In genomic region chr9:116673375-116673774, GRCh38 we compare ENCODE assay signal across 17 cellular contexts. TPM values are rescaled to one million over a fixed set of nuclear protein-coding genes. Genes with fewer than 3 reads are reported as not detected.
A peak's percentile ranks its signal among the peaks of the same experiment; 100 is the strongest.
DNase-seq lines count a peak whose midpoint lies in the region; ATAC-seq, FAIRE-seq and TF ChIP-seq lines count a peak whose summit lies in the region.
"Had no signal": no experiment of that assay in that cellular context is flagged by ENCODE, and none has a peak within 500 bp of the region (broad histone marks: within the 10 kb centered on the region; RNA-seq: fewer than 3 reads in every experiment).

No MANE protein-coding gene starts in this region.

- no peaks in the 10 kb centered on the region for H3K9me2 ChIP-seq in SK-N-SH

- TF ChIP-seq CTCF in SK-N-SH (IDR thresholded peaks at IDR 0.05) (no peak), endodermal cell (conservative IDR thresholded peaks at IDR 0.05) (no peak)

- no peaks in the 10 kb centered on the region for H3K27me3 Mint-ChIP-seq in endodermal cell (ENCODE audit: insufficient read depth)
- peaks cover 2% of the 10 kb centered on the region for H3K27me3 Mint-ChIP-seq in activated CD4-positive, alpha-beta T cell treated with anti-CD3 and anti-CD28 coated beads, Interleukin-2, amount 10 ng/mL, durations not matched to agents 24 days and 14 days

- H3K36me3 ChIP-seq in HAP-1 (replicated peaks), result no peaks in the 10 kb centered on the region
- no peaks in the 10 kb centered on the region for H3K36me3 ChIP-seq in SK-N-SH (replicated peaks in 1 of 2; ENCODE audit: control insufficient read depth in 1 of 2, insufficient read depth in 2 of 2, low read length in 1 of 2)
- peaks cover 21% of the 10 kb centered on the region for H3K36me3 ChIP-seq in endodermal cell (ENCODE audit: control insufficient read depth, insufficient read depth, low read length)

- H3K4me3 Mint-ChIP-seq in endodermal cell, result no peak overlapping the region
- no peak overlapping the region for H3K4me3 Mint-ChIP-seq in activated CD4-positive, alpha-beta T cell treated with anti-CD3 and anti-CD28 coated beads, Interleukin-2, amount 10 ng/mL, durations not matched to agents 24 days and 14 days
- H3K4me3 Mint-ChIP-seq: CD14-positive monocyte; CD8-positive, alpha-beta T cell; GM23338 had no signal

- H2AFZ ChIP-seq in SK-N-SH (ENCODE audit: low read depth), result no peak overlapping the region
- H2AFZ ChIP-seq: GM23338 had no signal

- no peaks in the 10 kb centered on the region for H3K4me1 Mint-ChIP-seq in endodermal cell
- H3K4me1 Mint-ChIP-seq in activated CD4-positive, alpha-beta T cell treated with anti-CD3 and anti-CD28 coated beads, Interleukin-2, amount 10 ng/mL, durations not matched to agents 24 days and 14 days, result no peaks in the 10 kb centered on the region
- H3K4me1 Mint-ChIP-seq: CD14-positive monocyte, GM23338 had no signal

- TF ChIP-seq RAD21 in SK-N-SH (IDR thresholded peaks at IDR 0.05; ENCODE audit: low read length), result no peak

- CTCF ChIA-PET in SK-N-SH (lab: Yijun Ruan, JAX), result interaction anchor here (0.6 kb wide), 1 partner anchor 64 kb away, joined by 3 read pairs; no protein-coding TSS in a partner anchor

- H3K4me2 ChIP-seq in SK-N-SH, result no peak overlapping the region
- H3K4me2 ChIP-seq: GM23338 had no signal

- H3K79me2 ChIP-seq in SK-N-SH (ENCODE audit: insufficient read depth), result no peaks in the 10 kb centered on the region

- in situ Hi-C loops in HAP-1 (cut with MboI; ENCODE audit: low sequenced_read_pairs), result loop anchor here (25.0 kb wide), 1 partner anchor 511 kb away; the partner anchor contains the start of gene PAPPA

- H4K20me1 ChIP-seq in SK-N-SH (ENCODE audit: insufficient read depth), result no peaks in the 10 kb centered on the region

- no peak for ATAC-seq in GM18520 (IDR thresholded peaks at IDR 0.05; ENCODE audit: unreplicated experiment)
- ATAC-seq: CD8-positive, alpha-beta T cell; GM23338; HepG2 had no signal

- H3K9me3 ChIP-seq in HAP-1, result no peaks in the 10 kb centered on the region; the same call in 1 of the 2 replicates
- H3K9me3 ChIP-seq in SK-N-SH, result no peaks in the 10 kb centered on the region; the same call in 1 of the 2 replicates
- peaks cover 82% of the 10 kb centered on the region for H3K9me3 ChIP-seq in endodermal cell (ENCODE audit: control insufficient read depth, low read length)

- H3K4me1 ChIP-seq in HAP-1, result peaks cover 25% of the 10 kb centered on the region
- H3K4me1 ChIP-seq in SK-N-SH (ENCODE audit: control insufficient read depth in 1 of 2, insufficient read depth in 2 of 2, low read depth in 1 of 2, low read length in 1 of 2), result no peaks in the 10 kb centered on the region
- peaks cover 3% of the 10 kb centered on the region for H3K4me1 ChIP-seq in endodermal cell (ENCODE audit: control insufficient read depth, insufficient read depth, low read length)

- H3K4me3 ChIP-seq in HAP-1, result no peak overlapping the region
- no peak overlapping the region for H3K4me3 ChIP-seq in SK-N-SH (ENCODE audit: low read depth in 2 of 2, low read length in 1 of 2)
- H3K4me3 ChIP-seq in endodermal cell (ENCODE audit: low read length), result peak overlapping the region; percentile 60
- H3K4me3 ChIP-seq: GM23338 had no signal

- no peak overlapping the region for H3K27ac Mint-ChIP-seq in endodermal cell
- no peak overlapping the region for H3K27ac Mint-ChIP-seq in activated CD4-positive, alpha-beta T cell treated with anti-CD3 and anti-CD28 coated beads, Interleukin-2, amount 10 ng/mL, durations not matched to agents 24 days and 14 days
- H3K27ac Mint-ChIP-seq: CD14-positive monocyte; CD8-positive, alpha-beta T cell; GM23338 had no signal

- peak; percentile 34 to 50 for DNase-seq in HAP-1 (ENCODE audit: low spot score in 2 of 2)
- DNase-seq in SK-N-SH, result no peak
- no peak for DNase-seq in endodermal cell
- DNase-seq in GM19239 (ENCODE audit: insufficient read length, low spot score), result no peak
- no peak for DNase-seq in NCI-H82 (lab: John Stamatoyannopoulos, UW)
- no peak for DNase-seq in activated CD4-positive, alpha-beta T cell treated with anti-CD3 and anti-CD28 coated beads, Interleukin-2, amount 10 ng/mL, durations not matched to agents 24 days and 14 days
- DNase-seq: CD8-positive, alpha-beta T cell; COR-L47; DND-41; H7 had no signal

- H3K9me3 Mint-ChIP-seq in endodermal cell, result peaks cover 51% of the 10 kb centered on the region
- H3K9me3 Mint-ChIP-seq in activated CD4-positive, alpha-beta T cell treated with anti-CD3 and anti-CD28 coated beads, Interleukin-2, amount 10 ng/mL, durations not matched to agents 24 days and 14 days, result peaks cover 13% of the 10 kb centered on the region

- H3K36me3 Mint-ChIP-seq in endodermal cell (ENCODE audit: low read depth), result peaks cover 29% of the 10 kb centered on the region
- no peaks in the 10 kb centered on the region for H3K36me3 Mint-ChIP-seq in activated CD4-positive, alpha-beta T cell treated with anti-CD3 and anti-CD28 coated beads, Interleukin-2, amount 10 ng/mL, durations not matched to agents 24 days and 14 days (ENCODE audit: low read depth)
- H3K36me3 Mint-ChIP-seq: CD14-positive monocyte had no signal

- no peak overlapping the region for H3K9ac ChIP-seq in SK-N-SH
- H3K9ac ChIP-seq in endodermal cell (ENCODE audit: extremely low read depth, low read length, poor library complexity, severe bottlenecking), result no peak overlapping the region

- TF ChIP-seq EP300 in SK-N-SH (IDR thresholded peaks at IDR 0.05; ENCODE audit: borderline replicate concordance in 1 of 2, low read depth in 1 of 2, low read length in 1 of 2), result no peak

- FAIRE-seq in GM19239 (lab: Jason Lieb, UNC), result no peak
- FAIRE-seq: A204.1, D721Med, HepG2, HTR-8/SVneo had no signal

- H3K27me3 ChIP-seq in HAP-1 (ENCODE audit: low read depth) (no peaks in the 10 kb centered on the region), SK-N-SH (ENCODE audit: insufficient read depth) (no peaks in the 10 kb centered on the region), endodermal cell (ENCODE audit: control insufficient read depth, insufficient read depth, low read length, poor library complexity, severe bottlenecking) (no peaks in the 10 kb centered on the region)

- POLR2A ChIA-PET in SK-N-SH (lab: Yijun Ruan, JAX), result no interaction called here

- WGBS in SK-N-SH (ENCODE audit: low lambda C conversion rate), result 50% methylated on average over 1 of the region's 1 CpG
- WGBS in endodermal cell (ENCODE audit: insufficient coverage in 1 of 2, insufficient read length in 1 of 2), 2 experiments, result 0% methylated on average over 1 of the region's 1 CpG

- peak overlapping the region in 1 of 2 experiments; percentile 64; a peak in 1 of 4 replicates for H3K27ac ChIP-seq in SK-N-SH (ENCODE audit: low read depth in 2 of 2, low read length in 1 of 2)
- no peak overlapping the region for H3K27ac ChIP-seq in endodermal cell (ENCODE audit: low read depth, low read length)

- H3F3A ChIP-seq in SK-N-SH (replicated peaks; ENCODE audit: insufficient read depth), result no peaks in the 10 kb centered on the region

- intact Hi-C loops in activated CD4-positive, alpha-beta T cell treated with anti-CD3 and anti-CD28 coated beads, Interleukin-2, amount 10 ng/mL, durations not matched to agents 24 days and 14 days (cut with micrococcal nuclease), result no loop called here

TF ChIP-seq in SK-N-SH, 30 proteins besides CTCF, POLR2A, EP300 and RAD21:
- TF ChIP-seq SMC3 (IDR thresholded peaks at IDR 0.05; ENCODE audit: low read depth, low read length) (no peak), TEAD4 (IDR thresholded peaks at IDR 0.05; ENCODE audit: borderline replicate concordance, insufficient read depth) (no peak), TCF12 (IDR thresholded peaks at IDR 0.05) (peak; percentile 29; the same call in 1 of the 2 replicates), PBX3 (IDR thresholded peaks at IDR 0.05) (peak; percentile 45; the same call in 1 of the 2 replicates), POLR2AphosphoS5 (IDR thresholded peaks at IDR 0.05; ENCODE audit: low read depth, low read length) (no peak)

RNA-seq across cellular contexts. Expression of gene TRIM32, which starts 13.7 kb away (rescaled TPM):
- polyA plus RNA-seq in SK-N-SH (2012; rRNA removed), result 10.2 and 14.5 TPM in 2 replicates
- polyA plus RNA-seq in SK-N-SH (2012; cell fraction: cytosol; rRNA removed), result 9.6 and 11.7 TPM in 2 replicates
- polyA plus RNA-seq in SK-N-SH (2012; cell fraction: nucleus; rRNA removed), result 14.8 and 15.0 TPM in 2 replicates
- total RNA-seq in endodermal cell, result 10 to 100 TPM; 28.0 to 31.3 TPM
- polyA plus RNA-seq in endodermal cell (2013, experiment 1 of 2), result 17.3 TPM
- 17.7 TPM for polyA plus RNA-seq in endodermal cell (2013, experiment 2 of 2)
- total RNA-seq in activated CD4-positive, alpha-beta T cell treated with anti-CD3 and anti-CD28 coated beads, Interleukin-2, amount 10 ng/mL, durations not matched to agents 24 days and 14 days, result 11.9 and 14.4 TPM in 2 replicates

Comparison
In these comparisons a context has a peak if more than half of its experiments do, and no peak if none do; other contexts are left out.
1. DNase-seq: peak in HAP-1 (2 of 2); none in SK-N-SH (single experiment), endodermal cell (single experiment), GM19239 (single experiment), NCI-H82 (single experiment) and activated CD4-positive, alpha-beta T cell treated with anti-CD3 and anti-CD28 coated beads, Interleukin-2, amount 10 ng/mL, durations not matched to agents 24 days and 14 days (single experiment).